8 cellular contexts compared by ENCODE assay signal in the genomic region with DNA sequence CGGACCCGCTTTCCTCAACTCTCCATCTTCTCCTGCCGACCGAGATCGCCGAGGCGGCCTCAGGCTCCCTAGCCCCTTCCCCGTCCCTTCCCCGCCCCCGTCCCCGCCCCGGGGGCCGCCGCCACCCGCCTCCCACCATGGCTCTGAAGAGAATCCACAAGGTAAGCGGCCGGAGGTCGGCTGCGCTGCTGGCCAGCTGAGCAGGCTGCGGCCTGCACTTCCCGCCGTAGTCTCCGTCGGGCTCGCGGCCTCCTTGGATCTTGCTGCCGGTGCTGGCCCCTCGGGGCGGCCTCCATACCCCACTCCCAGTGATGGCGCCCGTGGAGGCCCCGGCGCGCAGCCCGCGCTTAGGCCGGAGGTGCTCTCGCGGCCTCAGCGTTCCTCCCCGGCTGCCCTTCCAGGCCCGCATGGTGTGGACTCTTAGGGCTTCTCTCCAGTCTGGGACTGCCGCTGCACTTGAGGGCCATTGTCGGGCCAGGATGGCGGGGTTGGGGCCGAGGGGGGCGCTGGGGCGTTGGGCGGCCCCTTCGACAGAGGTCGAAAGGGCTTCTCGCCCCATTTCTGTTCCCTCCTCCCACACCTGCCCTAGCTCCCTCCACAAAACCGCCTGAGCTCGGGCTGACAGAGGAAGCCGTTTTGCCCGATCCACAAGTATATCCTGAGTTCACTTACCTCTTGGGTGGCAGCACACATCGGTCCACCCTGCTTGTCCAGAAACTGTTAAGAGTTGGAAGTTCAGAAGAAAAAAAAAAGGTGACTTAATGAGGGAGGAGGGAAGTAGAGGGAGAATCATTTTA. TPM values are rescaled to one million over a fixed set of nuclear protein-coding genes. Genes with fewer than 3 reads are reported as not detected.
A peak's percentile ranks its signal among the peaks of the same experiment; 100 is the strongest.
DNase-seq lines count a peak whose midpoint lies in the region; ATAC-seq, FAIRE-seq and TF ChIP-seq lines count a peak whose summit lies in the region.

No MANE protein-coding gene starts in this region.

- TF ChIP-seq EP300 in HepG2 (IDR thresholded peaks at IDR 0.05; ENCODE audit: low read depth in 2 of 2, low read length in 2 of 2) (no peak), HepG2 (CRISPR knock-in tag; IDR thresholded peaks at IDR 0.05; ENCODE audit: borderline replicate concordance) (no peak)

- H3K4me3 ChIP-seq in HUES48 (ENCODE audit: low read depth, low read length) (peak overlapping the region; percentile 83), colonic mucosa (peak overlapping the region; percentile 87), HepG2 (replicated peaks in 1 of 3; ENCODE audit: insufficient read depth in 1 of 3, low read depth in 2 of 3, low read length in 3 of 3) (peak overlapping the region; percentile 91 to 98 (median 95))

- H3K4me1 ChIP-seq in HUES48 (ENCODE audit: control insufficient read depth, insufficient read depth, low read length) (peaks cover 13% of the 10 kb centered on the region; the same call in 1 of the 2 replicates), colonic mucosa (no peaks in the 10 kb centered on the region), HepG2 (ENCODE audit: insufficient read depth, low read length) (peaks cover 45% of the 10 kb centered on the region)

- peak overlapping the region; percentile 83 for H3K9ac ChIP-seq in HUES48 (ENCODE audit: low read depth, low read length)
- peak overlapping the region; percentile 93 to 94 for H3K9ac ChIP-seq in colonic mucosa (ENCODE audit: low read depth in 2 of 2, low read length in 2 of 2)
- peak overlapping the region; percentile 96 for H3K9ac ChIP-seq in HepG2 (ENCODE audit: insufficient read depth, low read depth, low read length)

- in situ Hi-C loops in HepG2 (cut with HindIII; ENCODE audit: extremely low pct_ligation_motif_present, low pct_unique_long_range_greater_than_20kb), result loop anchor here (5.0 kb wide), 1 partner anchor 45 kb away; no protein-coding TSS in a partner anchor

- no peaks in the 10 kb centered on the region for H3K9me3 ChIP-seq in HUES48 (ENCODE audit: control insufficient read depth, insufficient read depth, low read length)
- H3K9me3 ChIP-seq in colonic mucosa, result no peaks in the 10 kb centered on the region
- H3K9me3 ChIP-seq in HepG2 (ENCODE audit: low read length), result no peaks in the 10 kb centered on the region

- intact Hi-C loops in colonic mucosa (cut with DNase I), result no loop called here
- intact Hi-C loops in HepG2 (cut with micrococcal nuclease; ENCODE audit: unreplicated experiment), result loop anchor here (1.0 to 5.0 kb wide), 2 partner anchors 44 to 140 kb away; no protein-coding TSS in a partner anchor

- H2AFZ ChIP-seq in HepG2 (ENCODE audit: low read length), result no peak overlapping the region

- peak overlapping the region; percentile 90 for H3K4me2 ChIP-seq in HepG2 (ENCODE audit: low read depth, low read length)

- H3K79me2 ChIP-seq in HepG2 (ENCODE audit: insufficient read depth, low read length), result peaks cover 58% of the 10 kb centered on the region

- FAIRE-seq in HepG2 (lab: Jason Lieb, UNC), result no peak

- TF ChIP-seq RAD21 in HepG2 (CRISPR knock-in tag; IDR thresholded peaks at IDR 0.05), result no peak

- H4K20me1 ChIP-seq in HepG2 (ENCODE audit: insufficient read depth, low read length), result peaks cover 36% of the 10 kb centered on the region

- peaks cover 21% of the 10 kb centered on the region for H3K36me3 ChIP-seq in HUES48 (ENCODE audit: control insufficient read depth, insufficient read depth, low read length)
- no peaks in the 10 kb centered on the region for H3K36me3 ChIP-seq in colonic mucosa
- H3K36me3 ChIP-seq in HepG2 (replicated peaks in 1 of 2; ENCODE audit: control insufficient read depth in 1 of 2, insufficient read depth in 2 of 2, low read length in 2 of 2), result peaks cover 0 to 2% of the 10 kb centered on the region in 2 experiments; a peak in 3 of 5 replicates

- H3K27me3 ChIP-seq in HUES48 (ENCODE audit: control insufficient read depth, insufficient read depth, low read length) (no peaks in the 10 kb centered on the region), colonic mucosa (no peaks in the 10 kb centered on the region), HepG2 (ENCODE audit: control insufficient read depth in 1 of 2, insufficient read depth in 2 of 2, low read length in 2 of 2) (no peaks in the 10 kb centered on the region; a peak in 1 of 5 replicates)

- TF ChIP-seq POLR2A in HepG2 (IDR thresholded peaks at IDR 0.05; ENCODE audit: insufficient read depth in 1 of 2, low read depth in 2 of 2, low read length in 2 of 2), result no peak

- no TSS peak for BruUV-seq in HepG2 (replicated peaks; lab: Mats Ljungman, UMichigan)

- POLR2A ChIA-PET in HepG2 (lab: Yijun Ruan, JAX), result interaction anchor here (0.6 to 3.9 kb wide), 27 partner anchors 10 to 268 kb away, joined by 3 to 45 read pairs (median 4); a partner anchor contains a TSS

- peak; percentile 19 for ATAC-seq in GM21447 (IDR thresholded peaks at IDR 0.05; ENCODE audit: unreplicated experiment)
- ATAC-seq in HepG2, result peak; percentile 65

- H3K27ac ChIP-seq in HUES48 (ENCODE audit: low read depth, low read length), result peak overlapping the region; percentile 96
- H3K27ac ChIP-seq in VCaP, result peak overlapping the region; percentile 95
- H3K27ac ChIP-seq in colonic mucosa, result peak overlapping the region; percentile 99
- peak overlapping the region; percentile 95 for H3K27ac ChIP-seq in HepG2 (ENCODE audit: extremely low read length, insufficient read depth, low read length)

- TF ChIP-seq CTCF in VCaP (conservative IDR thresholded peaks at IDR 0.05) (no peak), colonic mucosa (IDR thresholded peaks at IDR 0.05) (no peak), HepG2 (CRISPR knock-in tag; IDR thresholded peaks at IDR 0.05) (0 out of 2 replicates have a peak, but pooled peaks have one; percentile 17)

- peak; percentile 76 for DNase-seq in D341Med (ENCODE audit: low spot score)
- DNase-seq in colonic mucosa, result peak; percentile 56
- no peak for DNase-seq in HepG2 (ENCODE audit: low spot score)
- peak in 2 of 3 experiments; percentile 21 to 52 for DNase-seq in stimulated activated CD4-positive, alpha-beta T cell treated with anti-CD3 and anti-CD28 coated beads, TNF-alpha, amount 100 ng/mL, for 24 hours (ENCODE audit: low read depth in 3 of 3)
- DNase-seq in DMS153 treated with DMSO at 0.1 percent for 48 hours (lab: John Stamatoyannopoulos, UW; ENCODE audit: unreplicated experiment), result no peak

- WGBS in HepG2 (ENCODE audit: low lambda C conversion rate), result 0% methylated on average over 12 of the region's 57 CpGs

- CTCF ChIA-PET in HepG2 (lab: Yijun Ruan, JAX; ENCODE audit: low intra/inter-chr PET ratio, low total read pairs), result interaction anchor here (2.0 kb wide), 1 partner anchor 43 kb away, joined by 5 read pairs; no protein-coding TSS in a partner anchor

TF ChIP-seq in HepG2, 621 proteins besides CTCF, POLR2A, EP300 and RAD21 (continues in another document):
- TF ChIP-seq, protein P1, sequence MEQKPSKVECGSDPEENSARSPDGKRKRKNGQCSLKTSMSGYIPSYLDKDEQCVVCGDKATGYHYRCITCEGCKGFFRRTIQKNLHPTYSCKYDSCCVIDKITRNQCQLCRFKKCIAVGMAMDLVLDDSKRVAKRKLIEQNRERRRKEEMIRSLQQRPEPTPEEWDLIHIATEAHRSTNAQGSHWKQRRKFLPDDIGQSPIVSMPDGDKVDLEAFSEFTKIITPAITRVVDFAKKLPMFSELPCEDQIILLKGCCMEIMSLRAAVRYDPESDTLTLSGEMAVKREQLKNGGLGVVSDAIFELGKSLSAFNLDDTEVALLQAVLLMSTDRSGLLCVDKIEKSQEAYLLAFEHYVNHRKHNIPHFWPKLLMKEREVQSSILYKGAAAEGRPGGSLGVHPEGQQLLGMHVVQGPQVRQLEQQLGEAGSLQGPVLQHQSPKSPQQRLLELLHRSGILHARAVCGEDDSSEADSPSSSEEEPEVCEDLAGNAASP (CRISPR knock-in tag; IDR thresholded peaks at IDR 0.05; ENCODE audit: borderline replicate concordance), result no peak
- TF ChIP-seq, protein P2, sequence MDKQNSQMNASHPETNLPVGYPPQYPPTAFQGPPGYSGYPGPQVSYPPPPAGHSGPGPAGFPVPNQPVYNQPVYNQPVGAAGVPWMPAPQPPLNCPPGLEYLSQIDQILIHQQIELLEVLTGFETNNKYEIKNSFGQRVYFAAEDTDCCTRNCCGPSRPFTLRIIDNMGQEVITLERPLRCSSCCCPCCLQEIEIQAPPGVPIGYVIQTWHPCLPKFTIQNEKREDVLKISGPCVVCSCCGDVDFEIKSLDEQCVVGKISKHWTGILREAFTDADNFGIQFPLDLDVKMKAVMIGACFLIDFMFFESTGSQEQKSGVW (CRISPR knock-in tag; IDR thresholded peaks at IDR 0.05; ENCODE audit: borderline replicate concordance), result no peak
- 0 out of 2 replicates have a peak, but pooled peaks have one; percentile 9 for TF ChIP-seq NFYB (CRISPR knock-in tag; IDR thresholded peaks at IDR 0.05)
- peak; percentile 89 for TF ChIP-seq PHF8 (CRISPR knock-in tag; IDR thresholded peaks at IDR 0.05)
- TF ChIP-seq ZNF839 (CRISPR knock-in tag; IDR thresholded peaks at IDR 0.05; ENCODE audit: borderline replicate concordance), result peak; percentile 16; the same call in 1 of the 2 replicates

RNA-seq across cellular contexts. Expression of a gene that starts 0.7 kb away (rescaled TPM):
- total RNA-seq in colonic mucosa, result 100 to 1,000 TPM; 146 to 155 TPM
- total RNA-seq in HepG2 (2016; rRNA removed; fragmentation: Illumina TruSeq; extraction: Trizol), result 109 and 118 TPM in 2 replicates
- total RNA-seq in HepG2 (2016; cell fraction: cytosol; rRNA removed; fragmentation: Illumina TruSeq; extraction: Trizol; ENCODE audit: low read depth), result 111 and 139 TPM in 2 replicates
- 93.2 and 113 TPM in 2 replicates for total RNA-seq in HepG2 (2016; cell fraction: insoluble cytoplasmic fraction; rRNA removed; fragmentation: Illumina TruSeq; extraction: Trizol)
- 196 and 210 TPM in 2 replicates for total RNA-seq in HepG2 (2016; cell fraction: membrane; rRNA removed; fragmentation: Illumina TruSeq; extraction: Trizol)
- 43.4 and 55.4 TPM in 2 replicates for total RNA-seq in HepG2 (2016; cell fraction: nucleus; rRNA removed; fragmentation: Illumina TruSeq; extraction: Trizol)
- 59.9 and 79.1 TPM in 2 replicates for polyA plus RNA-seq in HepG2 (2011; rRNA removed)
- 23.8 and 37.3 TPM in 2 replicates for polyA plus RNA-seq in HepG2 (2011; cell fraction: cytosol; rRNA removed)
- 22.3 and 35.1 TPM in 2 replicates for polyA plus RNA-seq in HepG2 (2011; cell fraction: nucleus; rRNA removed)
- 154 and 174 TPM in 2 replicates for polyA plus RNA-seq in HepG2 (2012)
- polyA plus RNA-seq in HepG2 (2016; cell fraction: cytosol; fragmentation: Illumina TruSeq; extraction: Trizol; ENCODE audit: low read depth), result 266 and 332 TPM in 2 replicates
- 161 and 175 TPM in 2 replicates for polyA plus RNA-seq in HepG2 (2016; cell fraction: insoluble cytoplasmic fraction; fragmentation: Illumina TruSeq; extraction: Trizol; ENCODE audit: low read depth)
- 293 and 345 TPM in 2 replicates for polyA plus RNA-seq in HepG2 (2016; cell fraction: membrane; fragmentation: Illumina TruSeq; extraction: Trizol; ENCODE audit: low read depth)
- 120 and 128 TPM in 2 replicates for polyA plus RNA-seq in HepG2 (2016; cell fraction: nucleus; fragmentation: Illumina TruSeq; extraction: Trizol; ENCODE audit: insufficient read depth, low read depth)
- polyA minus RNA-seq in HepG2 (2011; rRNA and poly(A)+ RNA removed; ENCODE audit: low replicate concordance), result 14.5 and 25.8 TPM in 2 replicates
- polyA minus RNA-seq in HepG2 (2011; cell fraction: cytosol; rRNA and poly(A)+ RNA removed), result 41.2 and 47.5 TPM in 2 replicates
- 32.2 and 38.5 TPM in 2 replicates for polyA minus RNA-seq in HepG2 (2011; cell fraction: nucleus; rRNA and poly(A)+ RNA removed)

Comparison
In these comparisons a context has a peak if more than half of its experiments do, and no peak if none do; other contexts are left out.
1. DNase-seq: peak in D341Med (single experiment), colonic mucosa (single experiment) and stimulated activated CD4-positive, alpha-beta T cell treated with anti-CD3 and anti-CD28 coated beads, TNF-alpha, amount 100 ng/mL, for 24 hours (2 of 3); none in HepG2 (single experiment) and DMS153 treated with DMSO at 0.1 percent for 48 hours (single experiment).
2. Peak in every context shown above with its lines, with median percentiles within 50 percentile points of each other: H3K27ac ChIP-seq, H3K4me3 ChIP-seq and H3K9ac ChIP-seq.